ENCODE assay signal across 11 cellular contexts in the genomic region with DNA sequence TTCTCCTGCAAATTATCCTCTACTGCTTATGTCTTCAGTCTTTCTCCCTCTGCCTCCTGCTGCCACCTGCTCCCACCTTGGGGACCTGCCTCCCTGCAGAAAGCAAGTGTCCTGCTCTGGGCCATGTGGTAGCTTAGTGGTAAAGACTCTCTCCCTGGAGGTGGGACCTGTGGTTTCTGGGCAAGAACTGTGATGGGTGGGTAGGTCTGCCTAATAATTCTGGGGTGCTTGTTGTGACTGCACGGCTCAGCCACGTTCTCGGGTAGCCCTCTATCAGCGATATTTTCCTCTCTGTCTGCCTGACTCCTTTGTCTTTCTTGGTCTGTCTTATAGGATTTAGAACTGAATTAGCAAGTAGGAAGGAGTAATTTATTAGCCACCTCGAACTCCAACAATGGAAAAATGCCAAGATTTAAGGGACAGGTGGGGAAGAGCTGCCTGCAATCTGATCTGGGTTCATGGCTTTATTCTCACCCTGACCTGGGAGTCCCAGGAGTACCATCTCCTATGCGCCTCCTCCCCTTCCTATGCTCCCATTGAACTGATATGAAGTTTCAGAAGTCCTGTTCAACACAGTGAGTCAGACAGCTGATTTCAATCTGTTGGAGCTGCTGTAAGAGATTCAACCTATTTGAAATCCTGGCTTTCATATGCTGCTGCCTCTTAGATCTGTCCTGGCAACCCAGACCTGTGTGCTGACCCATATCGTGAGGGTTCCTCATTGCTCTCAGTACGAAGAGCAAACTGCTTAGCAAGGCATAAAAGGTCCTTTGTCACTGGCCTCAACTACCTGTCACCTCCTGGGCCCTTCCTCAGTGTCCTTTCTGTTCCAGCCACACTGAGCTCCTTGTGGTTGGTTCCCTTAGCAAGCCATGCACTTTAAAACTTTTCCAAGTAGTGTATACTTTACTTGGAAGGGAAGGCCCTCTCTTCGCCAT. TPM values are rescaled to one million over a fixed set of nuclear protein-coding genes. Genes with fewer than 3 reads are reported as not detected.
A peak's percentile ranks its signal among the peaks of the same experiment; 100 is the strongest.
DNase-seq lines count a peak whose midpoint lies in the region; ATAC-seq and TF ChIP-seq lines count a peak whose summit lies in the region.
"Had no signal": no experiment of that assay in that cellular context is flagged by ENCODE, and none has a peak within 500 bp of the region (broad histone marks: within the 10 kb centered on the region; RNA-seq: fewer than 3 reads in every experiment).

No MANE protein-coding gene starts in this region.

- H3K27me3 Mint-ChIP-seq in Caco-2 (ENCODE audit: insufficient read depth, unreplicated experiment) = no peaks in the 10 kb centered on the region
- H3K27me3 Mint-ChIP-seq: CD4-positive, alpha-beta T cell had no signal

- peak overlapping the region; percentile 33 for H2AFZ ChIP-seq in OCI-LY7 (ENCODE audit: low read length)

- peaks cover 78% of the 10 kb centered on the region for H3K4me1 ChIP-seq in Caco-2
- peaks cover 77% of the 10 kb centered on the region for H3K4me1 ChIP-seq in OCI-LY7 (ENCODE audit: insufficient read depth, low read length, poor library complexity, severe bottlenecking)
- H3K4me1 ChIP-seq in liver (ENCODE audit: control insufficient read depth in 4 of 4, insufficient read depth in 4 of 4, low read length in 3 of 4) = peaks cover 0 to 27% (median 9%) of the 10 kb centered on the region in 4 donors
- H3K4me1 ChIP-seq: pancreas had no signal

- no peaks in the 10 kb centered on the region for H3K36me3 Mint-ChIP-seq in Caco-2 (ENCODE audit: insufficient read depth, unreplicated experiment)

- peak overlapping the region; percentile 86 for H3K4me2 ChIP-seq in OCI-LY7 (ENCODE audit: low read length)

- intact Hi-C loops in Caco-2 (cut with micrococcal nuclease; ENCODE audit: unreplicated experiment) = no loop called here
- intact Hi-C loops in OCI-LY7 (cut with micrococcal nuclease; ENCODE audit: unreplicated experiment) = loop anchor here (1.0 kb wide), 1 partner anchor 16 kb away; a partner anchor contains a TSS

- H3K79me2 ChIP-seq in OCI-LY7 (ENCODE audit: insufficient read depth, low read depth, low read length) = no peaks in the 10 kb centered on the region

- H3K9me3 ChIP-seq in Caco-2 = no peaks in the 10 kb centered on the region
- H3K9me3 ChIP-seq in OCI-LY7 (ENCODE audit: low read length) = no peaks in the 10 kb centered on the region
- H3K9me3 ChIP-seq in liver (ENCODE audit: control insufficient read depth in 4 of 4, low read length in 3 of 4) = no peaks in the 10 kb centered on the region
- H3K9me3 ChIP-seq: pancreas had no signal

- TF ChIP-seq CTCF in Caco-2 (IDR thresholded peaks at IDR 0.05; ENCODE audit: insufficient read depth in 1 of 2, low read depth in 1 of 2, low read length in 1 of 2, severe bottlenecking in 1 of 2, unreplicated experiment in 1 of 2) (no peak), OCI-LY7 (conservative IDR thresholded peaks at IDR 0.05; ENCODE audit: low read length) (no peak), liver (IDR thresholded peaks at IDR 0.05; ENCODE audit: low read depth, low read length, missing input control) (no peak)

- no peak overlapping the region for H3K4me3 ChIP-seq in Caco-2 (ENCODE audit: low read depth, low read length)
- peak overlapping the region; percentile 61 for H3K4me3 ChIP-seq in OCI-LY7 (ENCODE audit: low read depth, low read length, poor library complexity, severe bottlenecking)
- H3K4me3 ChIP-seq in liver (ENCODE audit: low read depth in 1 of 3, low read length in 3 of 3) = no peak overlapping the region
- H3K4me3 ChIP-seq: pancreas had no signal

- H3K36me3 ChIP-seq in Caco-2 (ENCODE audit: control insufficient read depth, insufficient read depth, low read length) = no peaks in the 10 kb centered on the region
- no peaks in the 10 kb centered on the region for H3K36me3 ChIP-seq in OCI-LY7 (ENCODE audit: insufficient read depth, low read length)
- H3K36me3 ChIP-seq in liver (ENCODE audit: control insufficient read depth in 4 of 4, insufficient read depth in 3 of 4, low read depth in 1 of 4, low read length in 3 of 4) = no peaks in the 10 kb centered on the region
- H3K36me3 ChIP-seq: pancreas had no signal

- no peaks in the 10 kb centered on the region for H3K9me2 ChIP-seq in OCI-LY7 (ENCODE audit: insufficient read depth, low read length)

- 88% methylated on average over 9 of the region's 9 CpGs for WGBS in liver

- H3K9me3 Mint-ChIP-seq in Caco-2 (ENCODE audit: unreplicated experiment) = no peaks in the 10 kb centered on the region
- H3K9me3 Mint-ChIP-seq: CD4-positive, alpha-beta T cell had no signal

- H3K9ac ChIP-seq in liver (ENCODE audit: low read depth in 1 of 2, low read length in 2 of 2) = no peak overlapping the region

- TF ChIP-seq RAD21 in liver (IDR thresholded peaks at IDR 0.05) = no peak

- DNase-seq in Caco-2 (peak in 1 of 2 experiments; percentile 24), OCI-LY7 (ENCODE audit: low spot score) (peak; percentile 40), hypothalamus (lab: John Stamatoyannopoulos, UW) (no peak), HEK293T (ENCODE audit: extremely low spot score) (no peak), NCI-H1694 (lab: John Stamatoyannopoulos, UW) (no peak)
- no peak for DNase-seq in activated effector memory CD4-positive, alpha-beta T cell treated with anti-CD3 and anti-CD28 coated beads, Interleukin-2, amount 50 U/mL, for 16 hours
- DNase-seq: activated CD4-positive, alpha-beta T cell treated with anti-CD3 and anti-CD28 coated beads, Interleukin-2, amount 50 U/mL, for 48 hours; CD4-positive, alpha-beta T cell; pancreas had no signal

- H3K4me1 Mint-ChIP-seq in Caco-2 (ENCODE audit: low read depth, unreplicated experiment) = peaks cover 58% of the 10 kb centered on the region

- H4K20me1 ChIP-seq in OCI-LY7 (ENCODE audit: insufficient read depth, low read length) = no peaks in the 10 kb centered on the region

- POLR2A ChIA-PET in Caco-2 (lab: Charles Lee) = no interaction called here
- POLR2A ChIA-PET in OCI-LY7 (lab: Charles Lee) = interaction anchor here (0.6 to 3.2 kb wide), 13 partner anchors 9 to 263 kb away, joined by 3 to 24 read pairs (median 4); a partner anchor contains a TSS
- POLR2A ChIA-PET in HEK293T (lab: Yijun Ruan, JAX) = no interaction called here

- no peaks in the 10 kb centered on the region for H3K27me3 ChIP-seq in Caco-2 (replicated peaks; ENCODE audit: control insufficient read depth, insufficient read depth, low read length)
- H3K27me3 ChIP-seq in liver (ENCODE audit: control insufficient read depth in 4 of 4, insufficient read depth in 4 of 4, low read length in 3 of 4) = no peaks in the 10 kb centered on the region
- H3K27me3 ChIP-seq: pancreas had no signal

- peak; percentile 32 for ATAC-seq in GM19467 (IDR thresholded peaks at IDR 0.05; ENCODE audit: unreplicated experiment)

- CTCF ChIA-PET in Caco-2 (lab: Charles Lee) = interaction anchor here (1.0 kb wide), 1 partner anchor 10 kb away, joined by 9 read pairs; no protein-coding TSS in a partner anchor
- CTCF ChIA-PET in OCI-LY7 (lab: Charles Lee; ENCODE audit: unreplicated experiment) = interaction anchor here (0.9 to 1.3 kb wide), 2 partner anchors 17 to 36 kb away, joined by 3 read pairs; no protein-coding TSS in a partner anchor
- CTCF ChIA-PET in HEK293T (lab: Yijun Ruan, JAX) = no interaction called here

- H3K4me3 Mint-ChIP-seq in Caco-2 (ENCODE audit: unreplicated experiment) = peak overlapping the region; percentile 11
- H3K4me3 Mint-ChIP-seq: CD4-positive, alpha-beta T cell had no signal

- H3K27ac ChIP-seq in OCI-LY7 (ENCODE audit: low read depth, low read length, poor library complexity, severe bottlenecking) (peak overlapping the region; percentile 93), liver (ENCODE audit: low read depth in 1 of 2, low read length in 2 of 2) (peak overlapping the region; percentile 0 to 62)
- H3K27ac ChIP-seq: pancreas had no signal

- BruUV-seq in Caco-2 (replicated peaks; lab: Mats Ljungman, UMichigan) (no TSS peak), OCI-LY7 (replicated peaks; lab: Mats Ljungman, UMichigan) (no TSS peak)

- peak overlapping the region; percentile 90 for H3K27ac Mint-ChIP-seq in Caco-2 (ENCODE audit: unreplicated experiment)
- H3K27ac Mint-ChIP-seq: CD4-positive, alpha-beta T cell had no signal

TF ChIP-seq in liver, 16 proteins besides CTCF, POLR2A, EP300 and RAD21 (continues in another document):
- TF ChIP-seq, protein P1, sequence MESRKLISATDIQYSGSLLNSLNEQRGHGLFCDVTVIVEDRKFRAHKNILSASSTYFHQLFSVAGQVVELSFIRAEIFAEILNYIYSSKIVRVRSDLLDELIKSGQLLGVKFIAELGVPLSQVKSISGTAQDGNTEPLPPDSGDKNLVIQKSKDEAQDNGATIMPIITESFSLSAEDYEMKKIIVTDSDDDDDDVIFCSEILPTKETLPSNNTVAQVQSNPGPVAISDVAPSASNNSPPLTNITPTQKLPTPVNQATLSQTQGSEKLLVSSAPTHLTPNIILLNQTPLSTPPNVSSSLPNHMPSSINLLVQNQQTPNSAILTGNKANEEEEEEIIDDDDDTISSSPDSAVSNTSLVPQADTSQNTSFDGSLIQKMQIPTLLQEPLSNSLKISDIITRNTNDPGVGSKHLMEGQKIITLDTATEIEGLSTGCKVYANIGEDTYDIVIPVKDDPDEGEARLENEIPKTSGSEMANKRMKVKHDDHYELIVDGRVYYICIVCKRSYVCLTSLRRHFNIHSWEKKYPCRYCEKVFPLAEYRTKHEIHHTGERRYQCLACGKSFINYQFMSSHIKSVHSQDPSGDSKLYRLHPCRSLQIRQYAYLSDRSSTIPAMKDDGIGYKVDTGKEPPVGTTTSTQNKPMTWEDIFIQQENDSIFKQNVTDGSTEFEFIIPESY (IDR thresholded peaks at IDR 0.05) = no peak
- TF ChIP-seq EGR1 (IDR thresholded peaks at IDR 0.05; ENCODE audit: low read depth in 2 of 2) (no peak), NR2F2 (IDR thresholded peaks at IDR 0.05) (no peak)

TF ChIP-seq in HEK293T, 16 proteins besides CTCF, POLR2A, EP300 and RAD21 (continues in another document):
- TF ChIP-seq ELF4 (IDR thresholded peaks at IDR 0.05) (no peak), ARNT (IDR thresholded peaks at IDR 0.05) (no peak), TARDBP (IDR thresholded peaks at IDR 0.05) (no peak), L3MBTL2 (conservative IDR thresholded peaks at IDR 0.05) (no peak), CTBP1 (IDR thresholded peaks at IDR 0.05; ENCODE audit: borderline replicate concordance) (no peak), BHLHE40 (IDR thresholded peaks at IDR 0.05; ENCODE audit: borderline replicate concordance) (no peak)
- TF ChIP-seq, protein P2, sequence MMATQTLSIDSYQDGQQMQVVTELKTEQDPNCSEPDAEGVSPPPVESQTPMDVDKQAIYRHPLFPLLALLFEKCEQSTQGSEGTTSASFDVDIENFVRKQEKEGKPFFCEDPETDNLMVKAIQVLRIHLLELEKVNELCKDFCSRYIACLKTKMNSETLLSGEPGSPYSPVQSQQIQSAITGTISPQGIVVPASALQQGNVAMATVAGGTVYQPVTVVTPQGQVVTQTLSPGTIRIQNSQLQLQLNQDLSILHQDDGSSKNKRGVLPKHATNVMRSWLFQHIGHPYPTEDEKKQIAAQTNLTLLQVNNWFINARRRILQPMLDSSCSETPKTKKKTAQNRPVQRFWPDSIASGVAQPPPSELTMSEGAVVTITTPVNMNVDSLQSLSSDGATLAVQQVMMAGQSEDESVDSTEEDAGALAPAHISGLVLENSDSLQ (IDR thresholded peaks at IDR 0.05) = no peak

RNA-seq across cellular contexts. Expression of a gene that starts 16.1 kb away (rescaled TPM):
- total RNA-seq in Caco-2 (2022) (0.30 and 0.84 TPM in 2 replicates), OCI-LY7 (2022) (22.3 and 44.6 TPM in 2 replicates), liver (under 1 TPM; 0.50 to 0.93 TPM)
- total RNA-seq in OCI-LY7 (2014; rRNA removed; shearing (Covaris generic)) = 0.49 and 0.92 TPM in 2 replicates
- under 1 TPM; 0.08 to 0.17 TPM for polyA plus RNA-seq in liver
